In the genomic region with DNA sequence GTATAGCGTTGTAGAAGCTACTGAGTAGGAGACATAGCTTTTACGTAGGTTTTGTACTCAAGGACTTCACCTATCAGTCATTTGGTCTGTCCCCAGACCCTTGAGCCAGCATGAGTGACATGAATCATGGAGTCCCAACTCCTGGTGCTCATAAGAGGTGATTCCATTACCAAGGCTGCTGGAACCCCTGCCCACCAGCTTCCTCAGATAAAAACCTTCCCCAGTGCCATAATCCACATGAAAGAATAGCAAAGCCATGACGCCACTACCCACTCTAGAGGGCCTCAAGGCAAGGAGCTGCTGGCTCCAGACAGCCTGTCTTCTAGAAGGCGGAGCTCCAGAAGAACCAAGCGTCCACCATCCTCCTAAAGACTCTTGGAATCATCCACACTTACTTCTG, we compare ENCODE assay signal across 17 cellular contexts.
A peak's percentile ranks its signal among the peaks of the same experiment; 100 is the strongest.
DNase-seq lines count a peak whose midpoint lies in the region; ATAC-seq and TF ChIP-seq lines count a peak whose summit lies in the region.
"Had no signal": no experiment of that assay in that cellular context is flagged by ENCODE, and none has a peak within 500 bp of the region (broad histone marks: within the 10 kb centered on the region; RNA-seq: fewer than 3 reads in every experiment).

No MANE protein-coding gene starts in this region.

- intact Hi-C loops in esophagus muscularis mucosa (cut with DNase I): no loop called here

- no peak overlapping the region for H3K14ac ChIP-seq in trophoblast cell (ENCODE audit: low read length)

- no peak overlapping the region for H3K4me3 ChIP-seq in Karpas-422 (ENCODE audit: low read length)
- H3K4me3 ChIP-seq in esophagus muscularis mucosa: no peak overlapping the region
- H3K4me3 ChIP-seq in trophoblast cell (ENCODE audit: low read depth, low read length): no peak overlapping the region
- no peak overlapping the region for H3K4me3 ChIP-seq in right atrium auricular region
- H3K4me3 ChIP-seq: A549; BLaER1 treated with 17β-estradiol and CSF1 and Interleukin-3, amounts not matched to agents 10 nM and 100 nM had no signal

- H2BK120ac ChIP-seq in trophoblast cell (ENCODE audit: insufficient read depth, low read length, poor library complexity): no peak overlapping the region

- H2AK5ac ChIP-seq in trophoblast cell (ENCODE audit: low read length): no peak overlapping the region

- no peak overlapping the region for H2AFZ ChIP-seq in Karpas-422 (ENCODE audit: low read length)
- H2AFZ ChIP-seq in trophoblast cell (ENCODE audit: insufficient read depth, low read length, poor library complexity): no peak overlapping the region

- ATAC-seq in GM18520 (IDR thresholded peaks at IDR 0.05; ENCODE audit: unreplicated experiment): no peak
- ATAC-seq: A549; CD8-positive, alpha-beta T cell had no signal

- TF ChIP-seq POLR2A in esophagus muscularis mucosa (IDR thresholded peaks at IDR 0.05; ENCODE audit: low read depth): no peak

- H3K4me2 ChIP-seq in Karpas-422 (ENCODE audit: low read depth, low read length, poor library complexity, severe bottlenecking): no peak overlapping the region
- H3K4me2 ChIP-seq in trophoblast cell (ENCODE audit: low read length): no peak overlapping the region
- H3K4me2 ChIP-seq: A549; BLaER1 treated with 17β-estradiol and CSF1 and Interleukin-3, amounts not matched to agents 10 nM and 100 nM had no signal

- H3K4ac ChIP-seq in trophoblast cell (ENCODE audit: low read depth, low read length): no peak overlapping the region

- no peak overlapping the region for H3K23ac ChIP-seq in trophoblast cell (ENCODE audit: low read length)

- H3K36me3 ChIP-seq in Karpas-422 (ENCODE audit: insufficient read depth, low read length): no peaks in the 10 kb centered on the region
- H3K36me3 ChIP-seq in esophagus muscularis mucosa: peaks cover 0 to 41% (median 22%) of the 10 kb centered on the region in 4 donors
- no peaks in the 10 kb centered on the region for H3K36me3 ChIP-seq in trophoblast cell (ENCODE audit: control insufficient read depth in 1 of 2, insufficient read depth in 2 of 2, low read length in 2 of 2)
- H3K36me3 ChIP-seq in right atrium auricular region: no peaks in the 10 kb centered on the region

- H3K27ac ChIP-seq in Karpas-422 (ENCODE audit: low read length): no peak overlapping the region
- no peak overlapping the region for H3K27ac ChIP-seq in esophagus muscularis mucosa (replicated peaks in 1 of 4)
- H3K27ac ChIP-seq in trophoblast cell (ENCODE audit: low read depth, low read length): no peak overlapping the region
- no peak overlapping the region for H3K27ac ChIP-seq in right atrium auricular region
- H3K27ac ChIP-seq: 22Rv1; A549; BLaER1 treated with 17β-estradiol and CSF1 and Interleukin-3, amounts not matched to agents 10 nM and 100 nM; C4-2B had no signal

- no peaks in the 10 kb centered on the region for H3K9me2 ChIP-seq in Karpas-422 (replicated peaks; ENCODE audit: insufficient read depth, low read length)

- no peak overlapping the region for H4K12ac ChIP-seq in trophoblast cell (ENCODE audit: low read depth, low read length)

- H2BK12ac ChIP-seq in trophoblast cell (ENCODE audit: low read length): no peak overlapping the region

- H3K79me1 ChIP-seq in trophoblast cell (ENCODE audit: low read length): no peaks in the 10 kb centered on the region

- H3K9ac ChIP-seq in Karpas-422 (ENCODE audit: low read length) (no peak overlapping the region), trophoblast cell (ENCODE audit: low read length) (no peak overlapping the region)
- H3K9ac ChIP-seq: BLaER1 treated with 17β-estradiol and CSF1 and Interleukin-3, amounts not matched to agents 10 nM and 100 nM had no signal

- H4K20me1 ChIP-seq in Karpas-422 (ENCODE audit: insufficient read depth, low read depth, low read length): no peaks in the 10 kb centered on the region
- H4K20me1 ChIP-seq: BLaER1 treated with 17β-estradiol and CSF1 and Interleukin-3, amounts not matched to agents 10 nM and 100 nM had no signal

- no peak overlapping the region for H4K8ac ChIP-seq in trophoblast cell (ENCODE audit: low read depth, low read length)

- no peak overlapping the region for H3K18ac ChIP-seq in trophoblast cell (ENCODE audit: low read length)

- no peak for TF ChIP-seq EP300 in esophagus muscularis mucosa (IDR thresholded peaks at IDR 0.05)

- H3K4me1 ChIP-seq in Karpas-422 (ENCODE audit: low read length) (no peaks in the 10 kb centered on the region), esophagus muscularis mucosa (peaks cover 0 to 10% (median 8%) of the 10 kb centered on the region in 4 donors), trophoblast cell (ENCODE audit: control insufficient read depth in 1 of 2, insufficient read depth in 2 of 2, low read length in 2 of 2) (no peaks in the 10 kb centered on the region), right atrium auricular region (no peaks in the 10 kb centered on the region)
- H3K4me1 ChIP-seq: A549; BLaER1 treated with 17β-estradiol and CSF1 and Interleukin-3, amounts not matched to agents 10 nM and 100 nM; Caco-2 had no signal

- WGBS in esophagus muscularis mucosa: 99% methylated on average over 5 of the region's 5 CpGs
- no CpG with 5 or more reads among the region's 5 CpGs for WGBS in trophoblast cell (ENCODE audit: extremely low coverage, insufficient coverage, insufficient read length)

- no peak for TF ChIP-seq CTCF in esophagus muscularis mucosa (IDR thresholded peaks at IDR 0.05)
- TF ChIP-seq CTCF in right atrium auricular region (IDR thresholded peaks at IDR 0.05): no peak

- no peaks in the 10 kb centered on the region for H3K27me3 ChIP-seq in Karpas-422 (ENCODE audit: low read length)
- H3K27me3 ChIP-seq in esophagus muscularis mucosa: no peaks in the 10 kb centered on the region
- H3K27me3 ChIP-seq in trophoblast cell (ENCODE audit: insufficient read depth, low read length): no peaks in the 10 kb centered on the region
- H3K27me3 ChIP-seq in right atrium auricular region: no peaks in the 10 kb centered on the region
- H3K27me3 ChIP-seq: BLaER1 treated with 17β-estradiol and CSF1 and Interleukin-3, amounts not matched to agents 10 nM and 100 nM had no signal

- H3K9me3 ChIP-seq in Karpas-422 (ENCODE audit: low read length) (no peaks in the 10 kb centered on the region), esophagus muscularis mucosa (no peaks in the 10 kb centered on the region), trophoblast cell (ENCODE audit: insufficient read depth, low read depth, low read length) (no peaks in the 10 kb centered on the region), right atrium auricular region (no peaks in the 10 kb centered on the region)
- H3K9me3 ChIP-seq: A549; BLaER1 treated with 17β-estradiol and CSF1 and Interleukin-3, amounts not matched to agents 10 nM and 100 nM; Caco-2 had no signal

- no peak overlapping the region for H2BK5ac ChIP-seq in trophoblast cell (ENCODE audit: low read depth, low read length, poor library complexity)

- H4K91ac ChIP-seq in trophoblast cell (ENCODE audit: low read depth, low read length): no peak overlapping the region

- no peaks in the 10 kb centered on the region for H3K79me2 ChIP-seq in Karpas-422 (ENCODE audit: low read length)
- no peaks in the 10 kb centered on the region for H3K79me2 ChIP-seq in trophoblast cell (ENCODE audit: control insufficient read depth, insufficient read depth, low read length, poor library complexity)

- DNase-seq in Karpas-422 (peak; percentile 27), esophagus muscularis mucosa (ENCODE audit: extremely low spot score) (peak; percentile 24), trophoblast cell (peak; percentile 61 to 70), right atrium auricular region (ENCODE audit: low spot score) (no peak)
- DNase-seq in NK-92 treated with Interleukin-12 subunit alpha and Interleukin-12 subunit beta, amount 100 ng/mL, for 24 hours (lab: John Stamatoyannopoulos, UW): no peak
- DNase-seq: AML-193; Caco-2; Calu3; CD4-positive, alpha-beta T cell; CD8-positive, alpha-beta T cell; DMS79 treated with DMSO at 0.1 percent for 48 hours; GF-D8 had no signal

Comparison
In these comparisons a context has a peak if more than half of its experiments do, and no peak if none do; other contexts are left out.
1. DNase-seq: peak in Karpas-422 (single experiment), esophagus muscularis mucosa (single experiment) and trophoblast cell (2 of 2); none in NK-92 treated with Interleukin-12 subunit alpha and Interleukin-12 subunit beta, amount 100 ng/mL, for 24 hours (single experiment) and right atrium auricular region (single experiment).